In the genomic region with DNA sequence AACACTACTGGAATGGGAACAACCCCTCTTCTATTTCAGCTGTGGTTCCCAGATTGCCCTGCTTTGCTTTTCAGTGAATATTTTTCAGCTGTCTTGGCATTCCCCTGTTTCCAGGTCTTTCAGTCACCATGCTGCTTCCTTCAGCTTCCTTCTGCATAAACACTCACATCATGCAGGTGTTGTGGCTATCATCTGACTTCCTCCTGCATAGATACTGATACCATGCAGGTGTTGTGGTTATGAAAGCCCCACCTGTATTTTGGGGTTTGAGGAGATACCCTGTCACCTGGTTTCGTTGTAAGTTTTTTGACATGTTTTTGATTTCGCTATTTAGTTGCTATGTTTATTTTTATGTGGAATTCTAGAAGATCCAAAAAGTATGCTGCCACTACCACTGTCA, we compare ENCODE assay signal across 32 cellular contexts.
DNase-seq lines count a peak whose midpoint lies in the region; ATAC-seq, FAIRE-seq and TF ChIP-seq lines count a peak whose summit lies in the region.
"Had no signal": no experiment of that assay in that cellular context is flagged by ENCODE, and none has a peak within 500 bp of the region (broad histone marks: within the 10 kb centered on the region; RNA-seq: fewer than 3 reads in every experiment).

No MANE protein-coding gene starts in this region.

- no peaks in the 10 kb centered on the region for H3K79me2 ChIP-seq in OCI-LY3 (ENCODE audit: low read length)

- no peak for DNase-seq in A549 (ENCODE audit: low read depth in 1 of 2, low spot score in 1 of 2)
- no peak for DNase-seq in NCI-H1105 (lab: John Stamatoyannopoulos, UW)
- DNase-seq in A673 (ENCODE audit: low spot score): no peak
- no peak for DNase-seq in HT-29 (ENCODE audit: low spot score)
- DNase-seq in stimulated activated CD4-positive, alpha-beta T cell treated with anti-CD3 and anti-CD28 coated beads, Interleukin-15, amount 100 ng/mL, for 24 hours: no peak
- DNase-seq: activated CD4-positive, alpha-beta T cell treated with anti-CD3 and anti-CD28 coated beads for 36 hours; activated CD8-positive, alpha-beta T cell treated with anti-CD3 and anti-CD28 coated beads, Interleukin-2, amount 10 ng/mL, durations not matched to agents 7 days and 5 days; amniotic stem cell; dermis blood vessel endothelial cell; DMS79; foreskin fibroblast; GF-D8; heart left ventricle; IMR-90; left ventricle myocardium inferior; NCI-H1092 treated with DMSO at 0.1 percent for 48 hours; NCI-H1930; NCI-H524 treated with DMSO at 0.1 percent for 48 hours; Peyer's patch; right cardiac atrium; SIG-M5; stimulated activated CD4-positive, alpha-beta T cell treated with anti-CD3 and anti-CD28 coated beads, Interleukin-1b, Interleukin-23, amount 100 ng/mL, for 48 hours; T-helper 9 cell; testis had no signal

- POLR2A ChIA-PET in A549 (lab: Yijun Ruan, JAX) (no interaction called here), A673 (lab: Charles Lee; ENCODE audit: low non-redundant PET) (no interaction called here)

- ATAC-seq in A549: no peak
- ATAC-seq in GM21576 (IDR thresholded peaks at IDR 0.05; ENCODE audit: unreplicated experiment): peak; percentile 53
- ATAC-seq in HG03159 (IDR thresholded peaks at IDR 0.05; ENCODE audit: unreplicated experiment): peak; percentile 53
- ATAC-seq: activated CD4-positive, alpha-beta T cell treated with anti-CD3 and anti-CD28 coated beads for 36 hours; activated CD8-positive, alpha-beta T cell treated with anti-CD3 and anti-CD28 coated beads, Interleukin-2, amount 10 ng/mL, durations not matched to agents 7 days and 5 days; esophagus mucosa; heart left ventricle; right cardiac atrium had no signal

- no TSS peak for BruUV-seq in A673 (replicated peaks; lab: Mats Ljungman, UMichigan)

- H3K4me3 ChIP-seq in A549: no peak overlapping the region
- no peak overlapping the region for H3K4me3 ChIP-seq in OCI-LY3 (ENCODE audit: low read length)
- no peak overlapping the region for H3K4me3 ChIP-seq in A673 (ENCODE audit: low read depth, low read length, poor library complexity, severe bottlenecking)
- H3K4me3 ChIP-seq: heart left ventricle, left ventricle myocardium inferior, Peyer's patch, smooth muscle cell, testis had no signal

- H3K36me3 ChIP-seq in OCI-LY3 (replicated peaks; ENCODE audit: low read depth, low read length): no peaks in the 10 kb centered on the region
- no peaks in the 10 kb centered on the region for H3K36me3 ChIP-seq in A673 (ENCODE audit: insufficient read depth, low read length, poor library complexity, severe bottlenecking)
- H3K36me3 ChIP-seq: heart left ventricle, left ventricle myocardium inferior, Peyer's patch had no signal

- TF ChIP-seq RAD21 in A549 (conservative IDR thresholded peaks at IDR 0.05 in 1 of 2, IDR thresholded peaks at IDR 0.05 in 1 of 2): no peak

- no peak overlapping the region for H2AFZ ChIP-seq in OCI-LY3 (ENCODE audit: low read depth, low read length)

- CTCF ChIA-PET in A549 (lab: Yijun Ruan, JAX) (interaction anchor here (1.4 kb wide), 1 partner anchor 175 kb away, joined by 5 read pairs; no protein-coding TSS in a partner anchor), A673 (lab: Charles Lee) (no interaction called here)

- peak; percentile 13 for FAIRE-seq in A549 (lab: Jason Lieb, UNC)
- FAIRE-seq: keratinocyte had no signal

- no peak for TF ChIP-seq EP300 in A549 (IDR thresholded peaks at IDR 0.05)

- H3K9me3 ChIP-seq in A549: 0 out of 3 replicates have a peak, but pooled peaks cover 3% of the 10 kb centered on the region
- no peaks in the 10 kb centered on the region for H3K9me3 ChIP-seq in OCI-LY3 (ENCODE audit: insufficient read depth, low read length)
- H3K9me3 ChIP-seq in A673 (ENCODE audit: low read depth, low read length, poor library complexity, severe bottlenecking): no peaks in the 10 kb centered on the region
- H3K9me3 ChIP-seq: Peyer's patch, testis had no signal

- TF ChIP-seq POLR2A in A549 (IDR thresholded peaks at IDR 0.05; ENCODE audit: low read length): no peak

- H3K27me3 ChIP-seq in OCI-LY3 (ENCODE audit: low read depth, low read length) (no peaks in the 10 kb centered on the region), A673 (replicated peaks; ENCODE audit: insufficient read depth, low read depth, low read length, poor library complexity) (no peaks in the 10 kb centered on the region)
- H3K27me3 ChIP-seq: heart left ventricle, Peyer's patch, testis had no signal

- H3K27ac ChIP-seq in A549: no peak overlapping the region
- no peak overlapping the region for H3K27ac ChIP-seq in OCI-LY3 (ENCODE audit: low read length)
- H3K27ac ChIP-seq in A673 (ENCODE audit: low read depth, low read length, poor library complexity, severe bottlenecking): no peak overlapping the region
- H3K27ac ChIP-seq: 22Rv1, heart left ventricle, left ventricle myocardium inferior, Peyer's patch, testis, VCaP had no signal

- TF ChIP-seq CTCF in A549 (IDR thresholded peaks at IDR 0.05) (no peak), OCI-LY3 (IDR thresholded peaks at IDR 0.05; ENCODE audit: low read depth, low read length) (no peak), A673 (conservative IDR thresholded peaks at IDR 0.05; ENCODE audit: low read depth, low read length) (no peak)

- H4K20me1 ChIP-seq in OCI-LY3 (ENCODE audit: insufficient read depth, low read length): no peaks in the 10 kb centered on the region

- WGBS in A549 (ENCODE audit: missing lambda C conversion rate): 77% methylated on average over 2 of the region's 2 CpGs

- intact Hi-C loops in A673 (cut with micrococcal nuclease; ENCODE audit: unreplicated experiment): no loop called here

- no peak overlapping the region for H3K4me2 ChIP-seq in A549
- peak overlapping the region; percentile 16; the same call in 1 of the 2 replicates for H3K4me2 ChIP-seq in OCI-LY3 (ENCODE audit: low read length)
- H3K4me2 ChIP-seq: smooth muscle cell had no signal

- H3K4me1 ChIP-seq in A549 (no peaks in the 10 kb centered on the region), OCI-LY3 (ENCODE audit: low read length) (peaks cover 16% of the 10 kb centered on the region), A673 (ENCODE audit: insufficient read depth, low read length, poor library complexity, severe bottlenecking) (no peaks in the 10 kb centered on the region)
- H3K4me1 ChIP-seq: heart left ventricle, left ventricle myocardium inferior, Peyer's patch, testis had no signal

- H3K9ac ChIP-seq in OCI-LY3 (ENCODE audit: low read length): no peak overlapping the region

TF ChIP-seq in A549, 52 proteins besides CTCF, POLR2A, EP300 and RAD21:
- TF ChIP-seq, protein P1, sequence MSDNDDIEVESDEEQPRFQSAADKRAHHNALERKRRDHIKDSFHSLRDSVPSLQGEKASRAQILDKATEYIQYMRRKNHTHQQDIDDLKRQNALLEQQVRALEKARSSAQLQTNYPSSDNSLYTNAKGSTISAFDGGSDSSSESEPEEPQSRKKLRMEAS (IDR thresholded peaks at IDR 0.05): no peak
- no peak for TF ChIP-seq ESRRA (IDR thresholded peaks at IDR 0.05; ENCODE audit: borderline replicate concordance, low read length)
- TF ChIP-seq, protein P2, sequence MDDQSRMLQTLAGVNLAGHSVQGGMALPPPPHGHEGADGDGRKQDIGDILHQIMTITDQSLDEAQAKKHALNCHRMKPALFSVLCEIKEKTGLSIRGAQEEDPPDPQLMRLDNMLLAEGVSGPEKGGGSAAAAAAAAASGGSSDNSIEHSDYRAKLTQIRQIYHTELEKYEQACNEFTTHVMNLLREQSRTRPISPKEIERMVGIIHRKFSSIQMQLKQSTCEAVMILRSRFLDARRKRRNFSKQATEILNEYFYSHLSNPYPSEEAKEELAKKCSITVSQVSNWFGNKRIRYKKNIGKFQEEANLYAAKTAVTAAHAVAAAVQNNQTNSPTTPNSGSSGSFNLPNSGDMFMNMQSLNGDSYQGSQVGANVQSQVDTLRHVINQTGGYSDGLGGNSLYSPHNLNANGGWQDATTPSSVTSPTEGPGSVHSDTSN (IDR thresholded peaks at IDR 0.05): no peak
- no peak for TF ChIP-seq KDM5A (IDR thresholded peaks at IDR 0.05)
- no peak for TF ChIP-seq SREBF2 (IDR thresholded peaks at IDR 0.05)
- TF ChIP-seq RARB (CRISPR knock-in tag; IDR thresholded peaks at IDR 0.05): no peak
- TF ChIP-seq ATOH8 (CRISPR knock-in tag; IDR thresholded peaks at IDR 0.05; ENCODE audit: low read depth): no peak
- TF ChIP-seq ZNF302 (CRISPR knock-in tag; IDR thresholded peaks at IDR 0.05): no peak
- TF ChIP-seq CHD2 (IDR thresholded peaks at IDR 0.05; ENCODE audit: low read length, partially characterized antibody): no peak
- no peak for TF ChIP-seq KDM1A (IDR thresholded peaks at IDR 0.05; ENCODE audit: low read depth)
- no peak for TF ChIP-seq SMC3 (IDR thresholded peaks at IDR 0.05)
- no peak for TF ChIP-seq MYC (IDR thresholded peaks at IDR 0.05; ENCODE audit: borderline replicate concordance, low read length)
- no peak for TF ChIP-seq EHF (CRISPR knock-in tag; IDR thresholded peaks at IDR 0.05)
- TF ChIP-seq NPAS2 (CRISPR knock-in tag; IDR thresholded peaks at IDR 0.05; ENCODE audit: borderline replicate concordance): no peak
- no peak for TF ChIP-seq RCOR1 (IDR thresholded peaks at IDR 0.05; ENCODE audit: low read depth, low read length)
- no peak for TF ChIP-seq MAZ (IDR thresholded peaks at IDR 0.05; ENCODE audit: borderline replicate concordance, low read depth, low read length)

Comparison
In these comparisons a context has a peak if more than half of its experiments do, and no peak if none do; other contexts are left out.
1. ATAC-seq: peak in GM21576 (single experiment) and HG03159 (single experiment); none in A549 (0 of 2).